Comparison of ENCODE assay signal across 1 cellular context in genomic region chr1:221074325-221074724, GRCh38.
TF ChIP-seq lines count a peak whose summit lies in the region.

No MANE protein-coding gene starts in this region.

TF ChIP-seq in WTC11, 78 proteins besides CTCF, POLR2A, EP300 and RAD21 (continued from another document):
- TF ChIP-seq PRDM15 (CRISPR knock-in tag; IDR thresholded peaks at IDR 0.05) (no peak), ARID4B (CRISPR knock-in tag; IDR thresholded peaks at IDR 0.05; ENCODE audit: borderline replicate concordance) (no peak), ZNF138 (CRISPR knock-in tag; conservative IDR thresholded peaks at IDR 0.05) (no peak), TCF7 (CRISPR knock-in tag; IDR thresholded peaks at IDR 0.05; ENCODE audit: low read depth) (no peak), CDX4 (CRISPR knock-in tag; IDR thresholded peaks at IDR 0.05; ENCODE audit: borderline replicate concordance) (no peak), ZNF671 (CRISPR knock-in tag; IDR thresholded peaks at IDR 0.05) (no peak), ZSCAN18 (CRISPR knock-in tag; IDR thresholded peaks at IDR 0.05) (no peak), USF2 (CRISPR knock-in tag; IDR thresholded peaks at IDR 0.05) (no peak), E2F4 (CRISPR knock-in tag; IDR thresholded peaks at IDR 0.05; ENCODE audit: borderline replicate concordance, low read depth) (no peak)
TF ChIP-seq in WTC11: peak in this region for 0.
